Comparison of ENCODE assay signal across 24 cellular contexts in genomic region chr11:114614127-114614720, GRCh38. TPM values are rescaled to one million over a fixed set of nuclear protein-coding genes. Genes with fewer than 3 reads are reported as not detected.
"Had no signal": no experiment of that assay in that cellular context is flagged by ENCODE, and none has a peak within 500 bp of the region (broad histone marks: within the 10 kb centered on the region; RNA-seq: fewer than 3 reads in every experiment).

No MANE protein-coding gene starts in this region.

- H3K27me3 ChIP-seq: esophagus squamous epithelium, right lobe of liver, suprapubic skin, thyroid gland, uterus had no signal

- H3K4me1 ChIP-seq: esophagus squamous epithelium, parathyroid adenoma, prostate gland, right lobe of liver, suprapubic skin, thyroid gland, uterus had no signal

- H2AFZ ChIP-seq: parathyroid adenoma had no signal

- H3K4me3 ChIP-seq: esophagus squamous epithelium, prostate gland, right lobe of liver, suprapubic skin, thyroid gland, uterus had no signal

- H3K4me1 Mint-ChIP-seq: naive B cell; nephron; stimulated activated effector memory CD8-positive, alpha-beta T cell treated with anti-CD3 and anti-CD28 coated beads, Interleukin-12 subunit alpha, Interleukin-12 subunit beta, amount 100 ng/mL, for 72 hours had no signal

- H3K4me3 Mint-ChIP-seq: naive B cell; nephron; stimulated activated effector memory CD8-positive, alpha-beta T cell treated with anti-CD3 and anti-CD28 coated beads, Interleukin-12 subunit alpha, Interleukin-12 subunit beta, amount 100 ng/mL, for 72 hours; type B pancreatic cell had no signal

- H3K27ac Mint-ChIP-seq: naive B cell; nephron; stimulated activated effector memory CD8-positive, alpha-beta T cell treated with anti-CD3 and anti-CD28 coated beads, Interleukin-12 subunit alpha, Interleukin-12 subunit beta, amount 100 ng/mL, for 72 hours; type B pancreatic cell had no signal

- H3K27me3 Mint-ChIP-seq: naive B cell, type B pancreatic cell had no signal

- DNase-seq: effector memory CD4-positive, alpha-beta T cell; esophagus squamous epithelium; foreskin fibroblast; left colon; left ventricle myocardium superior; mesendoderm; naive B cell; occipital lobe; retina; right lobe of liver; stimulated activated CD4-positive, alpha-beta T cell treated with anti-CD3 and anti-CD28 coated beads, Interleukin-4, amount 100 ng/mL, for 1 hour; stimulated activated CD8-positive, alpha-beta memory T cell treated with anti-CD3 and anti-CD28 coated beads, Interleukin-4, amount 100 ng/mL, for 48 hours; stimulated activated naive CD8-positive, alpha-beta T cell treated with anti-CD3 and anti-CD28 coated beads, Interleukin-15, Interleukin-2, amounts not matched to agents 100 U/mL and 50 U/mL, for 24 hours; thyroid gland; uterus had no signal

- H3K9me3 Mint-ChIP-seq: stimulated activated effector memory CD8-positive, alpha-beta T cell treated with anti-CD3 and anti-CD28 coated beads, Interleukin-12 subunit alpha, Interleukin-12 subunit beta, amount 100 ng/mL, for 72 hours; type B pancreatic cell had no signal

- ATAC-seq: left ventricle myocardium superior; right lobe of liver; stimulated activated effector memory CD8-positive, alpha-beta T cell treated with anti-CD3 and anti-CD28 coated beads, Interleukin-12 subunit alpha, Interleukin-12 subunit beta, amount 100 ng/mL, for 72 hours; stimulated activated naive CD8-positive, alpha-beta T cell treated with anti-CD3 and anti-CD28 coated beads, Interleukin-15, Interleukin-2, amounts not matched to agents 100 U/mL and 50 U/mL, for 24 hours had no signal

- H3K36me3 Mint-ChIP-seq: naive B cell; stimulated activated effector memory CD8-positive, alpha-beta T cell treated with anti-CD3 and anti-CD28 coated beads, Interleukin-12 subunit alpha, Interleukin-12 subunit beta, amount 100 ng/mL, for 72 hours; type B pancreatic cell had no signal

- H3K9ac ChIP-seq: parathyroid adenoma had no signal

- H3K79me2 ChIP-seq: parathyroid adenoma had no signal

- H3K36me3 ChIP-seq: esophagus squamous epithelium, prostate gland, right lobe of liver, suprapubic skin, thyroid gland, uterus had no signal

- H3K9me3 ChIP-seq: prostate gland, right lobe of liver, suprapubic skin, thyroid gland had no signal

- H3K27ac ChIP-seq: epithelial cell of prostate, esophagus squamous epithelium, parathyroid adenoma, prostate gland, right lobe of liver, suprapubic skin, thyroid gland, uterus had no signal

RNA-seq across cellular contexts. Expression of gene NXPE4, which starts 18.6 kb away (rescaled TPM):
- total RNA-seq: kidney epithelial cell, left ventricle myocardium superior, lung microvascular endothelial cell, occipital lobe, right lobe of liver, suprapubic skin, thyroid gland had no signal

RNA-seq across cellular contexts. Expression of gene NXPE1, which starts 54.5 kb away (rescaled TPM):
- total RNA-seq: esophagus squamous epithelium, kidney epithelial cell, left ventricle myocardium superior, lung microvascular endothelial cell, occipital lobe, right lobe of liver, suprapubic skin, thyroid gland had no signal
